Comparison of ENCODE assay signal across 27 cellular contexts in genomic region chr1:31791131-31791858, GRCh38. TPM values are rescaled to one million over a fixed set of nuclear protein-coding genes. Genes with fewer than 3 reads are reported as not detected.
DNase-seq lines count a peak whose midpoint lies in the region; ATAC-seq, FAIRE-seq and TF ChIP-seq lines count a peak whose summit lies in the region.
"Had no signal": no experiment of that assay in that cellular context is flagged by ENCODE, and none has a peak within 500 bp of the region (broad histone marks: within the 10 kb centered on the region; RNA-seq: fewer than 3 reads in every experiment).

No MANE protein-coding gene starts in this region.

- H3K27me3 Mint-ChIP-seq in neural progenitor cell (ENCODE audit: insufficient read depth, low read depth): peaks cover 5% of the 10 kb centered on the region
- H3K27me3 Mint-ChIP-seq: activated naive CD8-positive, alpha-beta T cell; CD4-positive, alpha-beta memory T cell had no signal

- no peaks in the 10 kb centered on the region for H3K36me3 Mint-ChIP-seq in neural progenitor cell
- H3K36me3 Mint-ChIP-seq: activated naive CD8-positive, alpha-beta T cell; naive thymus-derived CD4-positive, alpha-beta T cell; T-cell had no signal

- CTCF ChIA-PET in AG04450 (lab: Charles Lee): interaction anchor here (0.9 to 4.6 kb wide), 3 partner anchors 28 to 227 kb away, joined by 3 to 44 read pairs (median 5); no protein-coding TSS in a partner anchor

- H3K27ac ChIP-seq in AG04450 (ENCODE audit: low read depth, low read length) (peak overlapping the region; percentile 39), neural progenitor cell (no peak overlapping the region)
- H3K27ac ChIP-seq: heart right ventricle, pancreas, right atrium auricular region, thoracic aorta had no signal

- H3K4me1 Mint-ChIP-seq in neural progenitor cell: peaks cover 29% of the 10 kb centered on the region

- H4K20me1 ChIP-seq in neural progenitor cell (ENCODE audit: low read depth): no peaks in the 10 kb centered on the region

- POLR2A ChIA-PET in AG04450 (lab: Yijun Ruan, JAX): interaction anchor here (0.6 kb wide), 2 partner anchors 29 to 347 kb away, joined by 4 read pairs; no protein-coding TSS in a partner anchor

- H3K27me3 ChIP-seq in AG04450 (ENCODE audit: control insufficient read depth, insufficient read depth, low read length): no peaks in the 10 kb centered on the region
- no peaks in the 10 kb centered on the region for H3K27me3 ChIP-seq in neural progenitor cell
- H3K27me3 ChIP-seq: pancreas, right atrium auricular region had no signal

- H3K9ac ChIP-seq in neural progenitor cell: no peak overlapping the region

- no peaks in the 10 kb centered on the region for H3K9me3 Mint-ChIP-seq in neural progenitor cell
- H3K9me3 Mint-ChIP-seq: CD4-positive, alpha-beta memory T cell; GM23338; naive thymus-derived CD4-positive, alpha-beta T cell; T-cell had no signal

- TF ChIP-seq POLR2A in GM12892 (IDR thresholded peaks at IDR 0.05; ENCODE audit: low read depth, low read length): no peak

- no peak overlapping the region for H2AFZ ChIP-seq in neural progenitor cell (replicated peaks)
- H2AFZ ChIP-seq: GM23338 had no signal

- peaks cover 18% of the 10 kb centered on the region for H3F3A ChIP-seq in neural progenitor cell (ENCODE audit: low read depth)

- DNase-seq in AG04450 (ENCODE audit: low read depth, low spot score) (no peak), GM12892 (ENCODE audit: insufficient read length) (no peak), ecto neural progenitor cell (ENCODE audit: low spot score) (peak; percentile 34), neural progenitor cell (ENCODE audit: low spot score) (no peak), NCI-H187 (lab: John Stamatoyannopoulos, UW) (no peak), HPDE6-E6E7 (ENCODE audit: extremely low spot score) (no peak), mucosa of gallbladder (ENCODE audit: low spot score) (no peak)
- DNase-seq: CD4-positive, alpha-beta memory T cell; effector CD4-positive, alpha-beta T cell; erythroblast; heart right ventricle; Karpas-422; mesendoderm; MV-4-11; naive thymus-derived CD4-positive, alpha-beta T cell; NCI-H2171; NCI-H510A treated with DMSO at 0.1 percent for 48 hours; stimulated activated CD4-positive, alpha-beta T cell treated with anti-CD3 and anti-CD28 coated beads, Interleukin-4, amount 100 ng/mL, for 4 hours; stimulated activated naive CD4-positive, alpha-beta T cell; T-cell had no signal

- H3K27ac Mint-ChIP-seq in neural progenitor cell: peak overlapping the region; percentile 42
- H3K27ac Mint-ChIP-seq: activated naive CD8-positive, alpha-beta T cell; GM23338; T-cell had no signal

- H3K4me3 ChIP-seq in AG04450 (ENCODE audit: low read depth, low read length) (no peak overlapping the region), neural progenitor cell (no peak overlapping the region)
- H3K4me3 ChIP-seq: GM23338, heart right ventricle, pancreas, right atrium auricular region, thoracic aorta had no signal

- TF ChIP-seq CTCF in AG04450 (IDR thresholded peaks at IDR 0.05; ENCODE audit: low read depth, low read length) (no peak), neural progenitor cell (IDR thresholded peaks at IDR 0.05) (no peak)

- H3K4me2 ChIP-seq in neural progenitor cell: no peak overlapping the region
- H3K4me2 ChIP-seq: GM23338 had no signal

- FAIRE-seq in GM12892 (lab: Jason Lieb, UNC): peak; percentile 9
- FAIRE-seq: pancreas had no signal

- no peak for ATAC-seq in GM18907 (IDR thresholded peaks at IDR 0.05; ENCODE audit: unreplicated experiment)
- ATAC-seq: GM23338; heart right ventricle; left colon; naive thymus-derived CD4-positive, alpha-beta T cell; pancreas; T-cell had no signal

- no peaks in the 10 kb centered on the region for H3K36me3 ChIP-seq in neural progenitor cell
- H3K36me3 ChIP-seq: heart right ventricle, pancreas, right atrium auricular region, thoracic aorta had no signal

- H3K9me3 ChIP-seq in AG04450 (ENCODE audit: control insufficient read depth, insufficient read depth, low read length) (no peaks in the 10 kb centered on the region), neural progenitor cell (ENCODE audit: low read depth) (no peaks in the 10 kb centered on the region)
- H3K9me3 ChIP-seq: heart right ventricle, pancreas, right atrium auricular region, thoracic aorta had no signal

- no peaks in the 10 kb centered on the region for H3K79me2 ChIP-seq in neural progenitor cell (ENCODE audit: low read depth)

- H3K4me1 ChIP-seq in neural progenitor cell: peaks cover 6% of the 10 kb centered on the region
- H3K4me1 ChIP-seq: pancreas had no signal

- no peak overlapping the region for H3K4me3 Mint-ChIP-seq in neural progenitor cell
- H3K4me3 Mint-ChIP-seq: activated naive CD8-positive, alpha-beta T cell; CD4-positive, alpha-beta memory T cell; GM23338; T-cell had no signal

RNA-seq across cellular contexts. Expression of gene SPOCD1, which starts 24.5 kb away (rescaled TPM):
- 78.8 and 98.5 TPM in 2 replicates for polyA plus RNA-seq in AG04450 (2011; rRNA removed)
- 62.9 and 89.1 TPM in 2 replicates for polyA minus RNA-seq in AG04450 (2011; rRNA and poly(A)+ RNA removed)
- 0.47 TPM for polyA plus RNA-seq in GM12892 (2012; ENCODE audit: missing spikeins)
- total RNA-seq in neural progenitor cell (ENCODE audit: low replicate concordance) (1.4 and 3.1 TPM in 2 replicates), mucosa of gallbladder (1.8 TPM)
- total RNA-seq: T-cell had no signal
- polyA plus RNA-seq: CD4-positive, alpha-beta memory T cell; naive thymus-derived CD4-positive, alpha-beta T cell had no signal

RNA-seq across cellular contexts. Expression of gene ADGRB2, which starts 27.2 kb away (rescaled TPM):
- polyA plus RNA-seq in AG04450 (2011; rRNA removed): 5.4 and 7.2 TPM in 2 replicates
- polyA minus RNA-seq in AG04450 (2011; rRNA and poly(A)+ RNA removed): 6.6 and 7.8 TPM in 2 replicates
- 0.08 TPM for polyA plus RNA-seq in GM12892 (2012; ENCODE audit: missing spikeins)
- total RNA-seq in neural progenitor cell (ENCODE audit: low replicate concordance) (7.1 and 21.2 TPM in 2 replicates), mucosa of gallbladder (6.0 TPM)
- polyA plus RNA-seq: naive thymus-derived CD4-positive, alpha-beta T cell had no signal
